16 cellular contexts compared by ENCODE assay signal in genomic region chr10:125132331-125132730, GRCh38.
"Had no signal": no experiment of that assay in that cellular context is flagged by ENCODE, and none has a peak within 500 bp of the region (broad histone marks: within the 10 kb centered on the region; RNA-seq: fewer than 3 reads in every experiment).

No MANE protein-coding gene starts in this region.

- H3K27ac ChIP-seq: coronary artery, neutrophil, parathyroid adenoma, vagina had no signal

- H3K9me3 Mint-ChIP-seq: activated naive CD8-positive, alpha-beta T cell treated with anti-CD3 and anti-CD28 coated beads, Interleukin-2, amount 10 ng/mL, durations not matched to agents 7 days and 5 days; stimulated activated memory B cell treated with anti-CD40 and anti-IgM and Interleukin-4, amounts not matched to agents 10 μg/mL and 1 μg/mL and 100 μg/mL, for 72 hours; T-helper 2 cell treated with Interferon-gamma antibody and Interleukin-4, amounts not matched to agents 5 μg/mL and 100 μg/mL, for 36 hours had no signal

- DNase-seq: activated CD4-positive, alpha-beta T cell treated with anti-CD3 and anti-CD28 coated beads, Interleukin-2, amount 50 U/mL, for 1 hour; activated CD8-positive, alpha-beta memory T cell treated with anti-CD3 and anti-CD28 coated beads for 24 hours; activated naive CD4-positive, alpha-beta T cell; activated naive CD8-positive, alpha-beta T cell treated with anti-CD3 and anti-CD28 coated beads, Interleukin-2, amount 10 ng/mL, durations not matched to agents 7 days and 5 days; central memory CD4-positive, alpha-beta T cell; foreskin melanocyte; head of caudate nucleus; stimulated activated CD4-positive, alpha-beta T cell treated with anti-CD3 and anti-CD28 coated beads, Interleukin-2, amount 100 ng/mL, for 48 hours had no signal

- H3K27me3 ChIP-seq: neutrophil, thyroid gland, vagina had no signal

- H3K36me3 Mint-ChIP-seq: activated naive CD8-positive, alpha-beta T cell treated with anti-CD3 and anti-CD28 coated beads, Interleukin-2, amount 10 ng/mL, durations not matched to agents 7 days and 5 days; stimulated activated memory B cell treated with anti-CD40 and anti-IgM and Interleukin-4, amounts not matched to agents 10 μg/mL and 1 μg/mL and 100 μg/mL, for 72 hours had no signal

- ATAC-seq: stimulated activated memory B cell treated with anti-CD40 and anti-IgM and Interleukin-4, amounts not matched to agents 10 μg/mL and 1 μg/mL and 100 μg/mL, for 72 hours had no signal

- H3K4me3 Mint-ChIP-seq: activated naive CD8-positive, alpha-beta T cell treated with anti-CD3 and anti-CD28 coated beads, Interleukin-2, amount 10 ng/mL, durations not matched to agents 7 days and 5 days; brain; stimulated activated memory B cell treated with anti-CD40 and anti-IgM and Interleukin-4, amounts not matched to agents 10 μg/mL and 1 μg/mL and 100 μg/mL, for 72 hours; T-helper 2 cell treated with Interferon-gamma antibody and Interleukin-4, amounts not matched to agents 5 μg/mL and 100 μg/mL, for 36 hours had no signal

- H3K9me3 ChIP-seq: neutrophil, thyroid gland, vagina had no signal

- H3K27ac Mint-ChIP-seq: activated naive CD8-positive, alpha-beta T cell treated with anti-CD3 and anti-CD28 coated beads, Interleukin-2, amount 10 ng/mL, durations not matched to agents 7 days and 5 days; stimulated activated memory B cell treated with anti-CD40 and anti-IgM and Interleukin-4, amounts not matched to agents 10 μg/mL and 1 μg/mL and 100 μg/mL, for 72 hours; T-helper 2 cell treated with Interferon-gamma antibody and Interleukin-4, amounts not matched to agents 5 μg/mL and 100 μg/mL, for 36 hours had no signal

- H3K4me3 ChIP-seq: coronary artery, thyroid gland, vagina had no signal

- H3K4me1 Mint-ChIP-seq: activated naive CD8-positive, alpha-beta T cell treated with anti-CD3 and anti-CD28 coated beads, Interleukin-2, amount 10 ng/mL, durations not matched to agents 7 days and 5 days; stimulated activated memory B cell treated with anti-CD40 and anti-IgM and Interleukin-4, amounts not matched to agents 10 μg/mL and 1 μg/mL and 100 μg/mL, for 72 hours had no signal
